15 cellular contexts compared by ENCODE assay signal in the genomic region with DNA sequence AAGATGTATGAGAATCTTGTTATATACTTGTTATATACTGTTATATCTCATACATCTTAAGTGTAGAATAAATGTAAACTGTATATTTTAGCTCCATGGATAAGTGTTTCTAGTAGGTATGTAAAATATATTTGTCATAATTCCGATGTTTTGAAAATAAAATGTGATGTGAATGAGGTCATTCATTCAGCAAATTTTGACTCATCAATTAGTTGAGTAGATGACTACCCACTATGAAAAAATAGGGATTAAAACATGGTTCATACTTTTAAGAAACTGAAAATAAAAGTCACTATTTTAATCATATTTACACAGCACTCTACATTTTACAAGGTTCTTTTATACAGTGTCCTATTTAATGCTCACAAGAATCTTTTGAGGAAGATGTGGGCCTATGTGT. TPM values are rescaled to one million over a fixed set of nuclear protein-coding genes. Genes with fewer than 3 reads are reported as not detected.
DNase-seq lines count a peak whose midpoint lies in the region; ATAC-seq and TF ChIP-seq lines count a peak whose summit lies in the region.
"Had no signal": no experiment of that assay in that cellular context is flagged by ENCODE, and none has a peak within 500 bp of the region (broad histone marks: within the 10 kb centered on the region; RNA-seq: fewer than 3 reads in every experiment).

No MANE protein-coding gene starts in this region.

- H3K4me1 ChIP-seq in SK-N-SH (ENCODE audit: control insufficient read depth in 1 of 2, insufficient read depth in 2 of 2, low read depth in 1 of 2, low read length in 1 of 2) (peaks cover 7 to 9% of the 10 kb centered on the region in 2 experiments; a peak in 3 of 4 replicates), body of pancreas (peaks cover 38% of the 10 kb centered on the region), skeletal muscle satellite cell (ENCODE audit: control insufficient read depth, insufficient read depth, low read length) (peaks cover 29% of the 10 kb centered on the region)
- H3K4me1 ChIP-seq: BLaER1 treated with 17β-estradiol and CSF1 and Interleukin-3, amounts not matched to agents 10 nM and 100 nM; HAP-1 had no signal

- H3K9me3 ChIP-seq in SK-N-SH, result no peaks in the 10 kb centered on the region
- no peaks in the 10 kb centered on the region for H3K9me3 ChIP-seq in body of pancreas
- no peaks in the 10 kb centered on the region for H3K9me3 ChIP-seq in skeletal muscle satellite cell (replicated peaks; ENCODE audit: low read length)
- H3K9me3 ChIP-seq: BLaER1 treated with 17β-estradiol and CSF1 and Interleukin-3, amounts not matched to agents 10 nM and 100 nM; HAP-1 had no signal

- peak overlapping the region; percentile 64; the same call in 1 of the 2 replicates for H2AFZ ChIP-seq in SK-N-SH (ENCODE audit: low read depth)

- H3K4me3 ChIP-seq in SK-N-SH (ENCODE audit: low read depth in 2 of 2, low read length in 1 of 2) (no peak overlapping the region), body of pancreas (no peak overlapping the region), skeletal muscle satellite cell (ENCODE audit: low read length) (no peak overlapping the region)
- H3K4me3 ChIP-seq: BLaER1 treated with 17β-estradiol and CSF1 and Interleukin-3, amounts not matched to agents 10 nM and 100 nM; HAP-1 had no signal

- ATAC-seq in SK-N-SH treated with all-trans-retinoic acid at 6 μM for 48 hours (no peak), body of pancreas (no peak), left ventricle myocardium superior (peak; percentile 30), GM19455 (IDR thresholded peaks at IDR 0.05; ENCODE audit: unreplicated experiment) (no peak), GM21381 (IDR thresholded peaks at IDR 0.05; ENCODE audit: unreplicated experiment) (no peak)

- H3K4me2 ChIP-seq in SK-N-SH, result no peak overlapping the region
- peak overlapping the region; percentile 40 for H3K4me2 ChIP-seq in skeletal muscle satellite cell (ENCODE audit: low read length)
- H3K4me2 ChIP-seq: BLaER1 treated with 17β-estradiol and CSF1 and Interleukin-3, amounts not matched to agents 10 nM and 100 nM had no signal

- CTCF ChIA-PET in SK-N-SH (lab: Yijun Ruan, JAX), result no interaction called here

- H3K9me2 ChIP-seq in SK-N-SH, result no peaks in the 10 kb centered on the region

- WGBS in SK-N-SH (ENCODE audit: low lambda C conversion rate), result 33% methylated on average over 1 of the region's 1 CpG
- 79 to 85% methylated on average over 1 of the region's 1 CpG for whole genome bisulfite sequencing in body of pancreas, 2 donors

- TF ChIP-seq RAD21 in SK-N-SH (IDR thresholded peaks at IDR 0.05; ENCODE audit: low read length), result no peak

- no peak overlapping the region for H3K9ac ChIP-seq in SK-N-SH
- H3K9ac ChIP-seq in skeletal muscle satellite cell (ENCODE audit: low read depth, low read length), result peak overlapping the region; percentile 36
- H3K9ac ChIP-seq: BLaER1 treated with 17β-estradiol and CSF1 and Interleukin-3, amounts not matched to agents 10 nM and 100 nM had no signal

- peaks cover 8% of the 10 kb centered on the region for H3F3A ChIP-seq in SK-N-SH (replicated peaks; ENCODE audit: insufficient read depth)

- no peaks in the 10 kb centered on the region for H3K27me3 ChIP-seq in SK-N-SH (ENCODE audit: insufficient read depth)
- no peaks in the 10 kb centered on the region for H3K27me3 ChIP-seq in body of pancreas
- H3K27me3 ChIP-seq in skeletal muscle satellite cell (ENCODE audit: control insufficient read depth, insufficient read depth, low read length), result no peaks in the 10 kb centered on the region
- H3K27me3 ChIP-seq: BLaER1 treated with 17β-estradiol and CSF1 and Interleukin-3, amounts not matched to agents 10 nM and 100 nM had no signal

- H3K27ac ChIP-seq in SK-N-SH (ENCODE audit: low read depth in 2 of 2, low read length in 1 of 2) (peak overlapping the region in 1 of 2 experiments; percentile 38; a peak in 3 of 4 replicates), body of pancreas (peak overlapping the region; percentile 77 to 90 (median 85))
- H3K27ac ChIP-seq: 22Rv1; BLaER1 treated with 17β-estradiol and CSF1 and Interleukin-3, amounts not matched to agents 10 nM and 100 nM had no signal

- intact Hi-C loops in body of pancreas (cut with DNase I) (no loop called here), left ventricle myocardium superior (cut with micrococcal nuclease) (no loop called here)

- TF ChIP-seq POLR2A in body of pancreas (IDR thresholded peaks at IDR 0.05), result no peak

- TF ChIP-seq CTCF in SK-N-SH (IDR thresholded peaks at IDR 0.05) (no peak), body of pancreas (IDR thresholded peaks at IDR 0.05) (no peak)

- H3K36me3 ChIP-seq in SK-N-SH (replicated peaks in 1 of 2; ENCODE audit: control insufficient read depth in 1 of 2, insufficient read depth in 2 of 2, low read length in 1 of 2), result no peaks in the 10 kb centered on the region
- H3K36me3 ChIP-seq in body of pancreas (replicated peaks in 1 of 2; ENCODE audit: insufficient read depth in 1 of 2, low read depth in 2 of 2), result no peaks in the 10 kb centered on the region
- no peaks in the 10 kb centered on the region for H3K36me3 ChIP-seq in skeletal muscle satellite cell (ENCODE audit: insufficient read depth, low read length)
- H3K36me3 ChIP-seq: BLaER1 treated with 17β-estradiol and CSF1 and Interleukin-3, amounts not matched to agents 10 nM and 100 nM; HAP-1 had no signal

- POLR2A ChIA-PET in SK-N-SH (lab: Yijun Ruan, JAX), result no interaction called here

- DNase-seq in SK-N-SH (no peak), body of pancreas (no peak), left ventricle myocardium superior (no peak), anterior cingulate cortex (lab: John Stamatoyannopoulos, UW) (no peak)
- DNase-seq: NCI-H1930, NCI-H2171 treated with DMSO at 0.1 percent for 48 hours had no signal

- TF ChIP-seq EP300 in SK-N-SH (IDR thresholded peaks at IDR 0.05; ENCODE audit: borderline replicate concordance in 1 of 2, low read depth in 1 of 2, low read length in 1 of 2), result no peak

- no peaks in the 10 kb centered on the region for H3K79me2 ChIP-seq in SK-N-SH (ENCODE audit: insufficient read depth)

- no peaks in the 10 kb centered on the region for H4K20me1 ChIP-seq in SK-N-SH (ENCODE audit: insufficient read depth)
- H4K20me1 ChIP-seq: BLaER1 treated with 17β-estradiol and CSF1 and Interleukin-3, amounts not matched to agents 10 nM and 100 nM had no signal

TF ChIP-seq in SK-N-SH, 30 proteins besides CTCF, POLR2A, EP300 and RAD21 (continues in another document):
- TF ChIP-seq, protein P1, sequence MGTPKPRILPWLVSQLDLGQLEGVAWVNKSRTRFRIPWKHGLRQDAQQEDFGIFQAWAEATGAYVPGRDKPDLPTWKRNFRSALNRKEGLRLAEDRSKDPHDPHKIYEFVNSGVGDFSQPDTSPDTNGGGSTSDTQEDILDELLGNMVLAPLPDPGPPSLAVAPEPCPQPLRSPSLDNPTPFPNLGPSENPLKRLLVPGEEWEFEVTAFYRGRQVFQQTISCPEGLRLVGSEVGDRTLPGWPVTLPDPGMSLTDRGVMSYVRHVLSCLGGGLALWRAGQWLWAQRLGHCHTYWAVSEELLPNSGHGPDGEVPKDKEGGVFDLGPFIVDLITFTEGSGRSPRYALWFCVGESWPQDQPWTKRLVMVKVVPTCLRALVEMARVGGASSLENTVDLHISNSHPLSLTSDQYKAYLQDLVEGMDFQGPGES (IDR thresholded peaks at IDR 0.05; ENCODE audit: low read depth, low read length), result no peak
- TF ChIP-seq RFX5 (IDR thresholded peaks at IDR 0.05; ENCODE audit: low read length), result no peak

TF ChIP-seq in SK-N-SH treated with all-trans-retinoic acid at 6 μM for 48 hours, 23 proteins besides CTCF, POLR2A, EP300 and RAD21 (continues in another document):
- no peak for TF ChIP-seq CSDC2 (CRISPR knock-in tag; IDR thresholded peaks at IDR 0.05)
- TF ChIP-seq, protein P2, sequence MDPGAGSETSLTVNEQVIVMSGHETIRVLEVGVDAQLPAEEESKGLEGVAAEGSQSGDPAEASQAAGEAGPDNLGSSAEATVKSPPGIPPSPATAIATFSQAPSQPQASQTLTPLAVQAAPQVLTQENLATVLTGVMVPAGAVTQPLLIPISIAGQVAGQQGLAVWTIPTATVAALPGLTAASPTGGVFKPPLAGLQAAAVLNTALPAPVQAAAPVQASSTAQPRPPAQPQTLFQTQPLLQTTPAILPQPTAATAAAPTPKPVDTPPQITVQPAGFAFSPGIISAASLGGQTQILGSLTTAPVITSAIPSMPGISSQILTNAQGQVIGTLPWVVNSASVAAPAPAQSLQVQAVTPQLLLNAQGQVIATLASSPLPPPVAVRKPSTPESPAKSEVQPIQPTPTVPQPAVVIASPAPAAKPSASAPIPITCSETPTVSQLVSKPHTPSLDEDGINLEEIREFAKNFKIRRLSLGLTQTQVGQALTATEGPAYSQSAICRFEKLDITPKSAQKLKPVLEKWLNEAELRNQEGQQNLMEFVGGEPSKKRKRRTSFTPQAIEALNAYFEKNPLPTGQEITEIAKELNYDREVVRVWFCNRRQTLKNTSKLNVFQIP (CRISPR knock-in tag; IDR thresholded peaks at IDR 0.05; ENCODE audit: borderline replicate concordance, low read depth), result no peak
- no peak for TF ChIP-seq ZC3H10 (CRISPR knock-in tag; IDR thresholded peaks at IDR 0.05)
- TF ChIP-seq, protein P3, sequence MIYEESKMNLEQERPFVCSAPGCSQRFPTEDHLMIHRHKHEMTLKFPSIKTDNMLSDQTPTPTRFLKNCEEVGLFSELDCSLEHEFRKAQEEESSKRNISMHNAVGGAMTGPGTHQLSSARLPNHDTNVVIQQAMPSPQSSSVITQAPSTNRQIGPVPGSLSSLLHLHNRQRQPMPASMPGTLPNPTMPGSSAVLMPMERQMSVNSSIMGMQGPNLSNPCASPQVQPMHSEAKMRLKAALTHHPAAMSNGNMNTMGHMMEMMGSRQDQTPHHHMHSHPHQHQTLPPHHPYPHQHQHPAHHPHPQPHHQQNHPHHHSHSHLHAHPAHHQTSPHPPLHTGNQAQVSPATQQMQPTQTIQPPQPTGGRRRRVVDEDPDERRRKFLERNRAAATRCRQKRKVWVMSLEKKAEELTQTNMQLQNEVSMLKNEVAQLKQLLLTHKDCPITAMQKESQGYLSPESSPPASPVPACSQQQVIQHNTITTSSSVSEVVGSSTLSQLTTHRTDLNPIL (CRISPR knock-in tag; IDR thresholded peaks at IDR 0.05; ENCODE audit: low read depth), result no peak
- no peak for TF ChIP-seq ZNF8 (CRISPR knock-in tag; IDR thresholded peaks at IDR 0.05)
- TF ChIP-seq TOX (CRISPR knock-in tag; IDR thresholded peaks at IDR 0.05; ENCODE audit: borderline replicate concordance), result no peak

RNA-seq across cellular contexts. Expression of a gene that starts 28.4 kb away (rescaled TPM):
- 2.8 and 3.3 TPM in 2 replicates for polyA plus RNA-seq in SK-N-SH (2012; rRNA removed)
- 3.1 and 3.6 TPM in 2 replicates for polyA plus RNA-seq in SK-N-SH (2012; cell fraction: cytosol; rRNA removed)
- polyA plus RNA-seq in SK-N-SH (2012; cell fraction: nucleus; rRNA removed), result 2.4 and 7.3 TPM in 2 replicates
- 10 to 100 TPM in 1 of 2 donors, 1 to 10 TPM in 1; 7.3 to 20.4 TPM for total RNA-seq in body of pancreas
- total RNA-seq in left ventricle myocardium superior, result 5.2 TPM
- 0.76 and 1.3 TPM in 2 replicates for total RNA-seq in skeletal muscle satellite cell (2012; rRNA removed)
- total RNA-seq: HT-29 had no signal
- polyA plus RNA-seq: IgD-negative memory B cell had no signal
